ENCODE assay signal across 1 cellular context in genomic region chr6:43667245-43668150, GRCh38.
TF ChIP-seq lines count a peak whose summit lies in the region.

No MANE protein-coding gene starts in this region.

TF ChIP-seq in HepG2, 621 proteins besides CTCF, POLR2A, EP300 and RAD21 (continued from another document and continues in another):
- TF ChIP-seq MYC (CRISPR knock-in tag; IDR thresholded peaks at IDR 0.05; ENCODE audit: borderline replicate concordance) (0 out of 2 replicates have a peak, but pooled peaks have one; percentile 66), ZNF264 (CRISPR knock-in tag; IDR thresholded peaks at IDR 0.05) (no peak), ZNF296 (CRISPR knock-in tag; conservative IDR thresholded peaks at IDR 0.05) (no peak), GTF2F1 (IDR thresholded peaks at IDR 0.05; ENCODE audit: low read length) (no peak), ELF4 (CRISPR knock-in tag; IDR thresholded peaks at IDR 0.05; ENCODE audit: borderline replicate concordance) (no peak), HOXA7 (CRISPR knock-in tag; IDR thresholded peaks at IDR 0.05) (no peak), MEIS2 (CRISPR knock-in tag; IDR thresholded peaks at IDR 0.05) (peak; percentile 77; the same call in 1 of the 2 replicates), SOX6 (IDR thresholded peaks at IDR 0.05) (no peak), SOX6 (CRISPR knock-in tag; IDR thresholded peaks at IDR 0.05) (peak; percentile 41; the same call in 1 of the 2 replicates), MED8 (CRISPR knock-in tag; IDR thresholded peaks at IDR 0.05; ENCODE audit: insufficient replicate concordance) (no peak), ZNF282 (IDR thresholded peaks at IDR 0.05; ENCODE audit: partially characterized antibody) (no peak), ZNF33B (CRISPR knock-in tag; IDR thresholded peaks at IDR 0.05) (0 out of 2 replicates have a peak, but pooled peaks have one; percentile 9), MXI1 (IDR thresholded peaks at IDR 0.05; ENCODE audit: borderline replicate concordance, low read depth, low read length) (no peak), ETV6 (CRISPR knock-in tag; conservative IDR thresholded peaks at IDR 0.05) (no peak), ZNF138 (CRISPR knock-in tag; IDR thresholded peaks at IDR 0.05; ENCODE audit: low read depth) (peak; percentile 70; the same call in 1 of the 2 replicates), ZNF543 (CRISPR knock-in tag; IDR thresholded peaks at IDR 0.05) (no peak), BORCS8-MEF2B (CRISPR knock-in tag; IDR thresholded peaks at IDR 0.05) (0 out of 2 replicates have a peak, but pooled peaks have one; percentile 29), MBNL3 (CRISPR knock-in tag; conservative IDR thresholded peaks at IDR 0.05) (no peak), IRF1 (CRISPR knock-in tag; IDR thresholded peaks at IDR 0.05; ENCODE audit: low read depth) (no peak), ATF5 (CRISPR knock-in tag; IDR thresholded peaks at IDR 0.05; ENCODE audit: low read depth) (no peak), SALL1 (CRISPR knock-in tag; IDR thresholded peaks at IDR 0.05) (peak; percentile 92), ZNF850 (CRISPR knock-in tag; conservative IDR thresholded peaks at IDR 0.05) (peak; percentile 49; the same call in 1 of the 2 replicates), HES4 (CRISPR knock-in tag; IDR thresholded peaks at IDR 0.05; ENCODE audit: borderline replicate concordance) (no peak), MLXIP (CRISPR knock-in tag; IDR thresholded peaks at IDR 0.05; ENCODE audit: borderline replicate concordance) (no peak), KDM6A (CRISPR knock-in tag; IDR thresholded peaks at IDR 0.05; ENCODE audit: low read depth) (no peak), SYNCRIP (IDR thresholded peaks at IDR 0.05; ENCODE audit: insufficient read depth, low read depth, low read length) (no peak), MLX (CRISPR knock-in tag; IDR thresholded peaks at IDR 0.05) (no peak), MYPOP (CRISPR knock-in tag; IDR thresholded peaks at IDR 0.05) (no peak; the same call in 1 of the 2 replicates), MEF2D (CRISPR knock-in tag; IDR thresholded peaks at IDR 0.05) (peak; percentile 47; the same call in 1 of the 2 replicates), TFDP2 (CRISPR knock-in tag; IDR thresholded peaks at IDR 0.05) (no peak), ZNF530 (CRISPR knock-in tag; IDR thresholded peaks at IDR 0.05; ENCODE audit: low read depth) (no peak), HMG20B (CRISPR knock-in tag; conservative IDR thresholded peaks at IDR 0.05) (no peak), ZNF777 (CRISPR knock-in tag; IDR thresholded peaks at IDR 0.05) (no peak), ZNF7 (CRISPR knock-in tag; IDR thresholded peaks at IDR 0.05) (no peak), ZNF441 (CRISPR knock-in tag; IDR thresholded peaks at IDR 0.05; ENCODE audit: borderline replicate concordance) (0 out of 2 replicates have a peak, but pooled peaks have one; percentile 33), ATF7-NPFF (CRISPR knock-in tag; IDR thresholded peaks at IDR 0.05; ENCODE audit: low read depth) (peak; percentile 41; the same call in 1 of the 2 replicates), ZXDC (CRISPR knock-in tag; IDR thresholded peaks at IDR 0.05) (no peak; the same call in 1 of the 2 replicates), ZNF20 (CRISPR knock-in tag; IDR thresholded peaks at IDR 0.05) (no peak), JUND (CRISPR knock-in tag; IDR thresholded peaks at IDR 0.05) (no peak), ZNF800 (CRISPR knock-in tag; IDR thresholded peaks at IDR 0.05) (no peak; the same call in 1 of the 2 replicates), ZNF784 (CRISPR knock-in tag; IDR thresholded peaks at IDR 0.05; ENCODE audit: borderline replicate concordance) (peak; percentile 2; the same call in 1 of the 2 replicates), ZNF274 (CRISPR knock-in tag; IDR thresholded peaks at IDR 0.05) (no peak), REL (CRISPR knock-in tag; conservative IDR thresholded peaks at IDR 0.05) (no peak; the same call in 1 of the 2 replicates), SNAI1 (CRISPR knock-in tag; IDR thresholded peaks at IDR 0.05; ENCODE audit: borderline replicate concordance) (no peak), NR2F2 (IDR thresholded peaks at IDR 0.05; ENCODE audit: borderline replicate concordance, low read depth) (no peak), ZNF460 (CRISPR knock-in tag; IDR thresholded peaks at IDR 0.05; ENCODE audit: borderline replicate concordance) (no peak), GTF3A (CRISPR knock-in tag; conservative IDR thresholded peaks at IDR 0.05) (no peak), BCL3 (CRISPR knock-in tag; IDR thresholded peaks at IDR 0.05) (no peak), ZNF225 (CRISPR knock-in tag; IDR thresholded peaks at IDR 0.05) (peak; percentile 67; the same call in 1 of the 2 replicates), HNRNPUL1 (IDR thresholded peaks at IDR 0.05; ENCODE audit: low read depth, low read length) (no peak), GATAD2A (CRISPR knock-in tag; IDR thresholded peaks at IDR 0.05) (peak; percentile 81; the same call in 1 of the 2 replicates), ZBTB20 (CRISPR knock-in tag; IDR thresholded peaks at IDR 0.05; ENCODE audit: borderline replicate concordance, low read depth) (peak; percentile 43; the same call in 1 of the 2 replicates), FLYWCH1 (CRISPR knock-in tag; IDR thresholded peaks at IDR 0.05) (no peak), PRDM4 (CRISPR knock-in tag; IDR thresholded peaks at IDR 0.05; ENCODE audit: borderline replicate concordance) (no peak)
